Comparison of ENCODE assay signal across 29 cellular contexts in the genomic region with DNA sequence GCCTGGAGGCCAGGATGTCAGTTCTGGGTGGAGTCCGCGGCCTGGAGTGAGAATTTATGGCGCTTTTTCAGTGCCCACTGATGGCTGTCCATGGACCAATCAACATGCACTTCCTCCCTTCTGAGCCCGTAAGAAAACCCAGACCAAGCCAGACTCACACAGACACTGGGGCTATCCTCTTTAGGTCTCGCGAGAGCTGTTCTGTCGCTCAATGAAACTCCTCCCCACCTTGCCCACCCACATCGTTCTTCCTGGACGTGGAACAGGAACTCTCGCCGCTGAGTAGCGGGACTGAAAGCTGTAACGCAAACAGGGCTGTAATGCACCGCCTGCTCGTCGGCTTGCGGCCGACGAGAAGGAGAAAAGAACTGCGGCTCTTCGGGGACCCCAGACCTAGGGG.
"Had no signal": no experiment of that assay in that cellular context is flagged by ENCODE, and none has a peak within 500 bp of the region (broad histone marks: within the 10 kb centered on the region; RNA-seq: fewer than 3 reads in every experiment).

No MANE protein-coding gene starts in this region.

- H3K27me3 ChIP-seq: colonic mucosa, esophagus muscularis mucosa, foreskin keratinocyte, gastroesophageal sphincter, heart left ventricle, hepatocyte, left lung, sigmoid colon, stomach, tibial artery had no signal

- H3K4me1 ChIP-seq: colonic mucosa, esophagus muscularis mucosa, gastroesophageal sphincter, heart left ventricle, left lung, parathyroid adenoma, sigmoid colon, stomach, tibial artery had no signal

- H3K9ac ChIP-seq: parathyroid adenoma had no signal

- DNase-seq: colonic mucosa; effector CD8-positive, alpha-beta T cell; endodermal cell; foreskin keratinocyte; left cardiac atrium; mesenchymal stem cell; naive B cell; sigmoid colon; stimulated activated CD4-positive, alpha-beta T cell treated with anti-CD3 and anti-CD28 coated beads, Interleukin-2, amount 100 ng/mL, for 24 hours; stimulated activated CD4-positive, alpha-beta T cell treated with anti-CD3 and anti-CD28 coated beads, Interleukin-4, amount 100 ng/mL, for 24 hours; stimulated activated naive CD4-positive, alpha-beta T cell treated with Interleukin-2 at 50 U/mL for 16 hours; stomach had no signal

- H3K27ac Mint-ChIP-seq: dendritic cell treated with granulocyte-macrophage colony-stimulating factor and Interleukin-4, amounts not matched to agents 40 ng/mL and 50 ng/mL, for 4 days; endodermal cell; mesothelial cell of epicardium; naive B cell; natural killer cell treated with Interleukin-12 subunit alpha and Interleukin-12 subunit beta and Interleukin-15 and Interleukin-18, amount 100 ng/mL, for 72 hours; progenitor cell of endocrine pancreas; stimulated activated effector memory CD8-positive, alpha-beta T cell treated with anti-CD3 and anti-CD28 coated beads, Interleukin-12 subunit alpha, Interleukin-12 subunit beta, amount 100 ng/mL, for 72 hours; type B pancreatic cell had no signal

- H3K9me3 Mint-ChIP-seq: type B pancreatic cell had no signal

- H3K36me3 Mint-ChIP-seq: mesothelial cell of epicardium; naive B cell; stimulated activated effector memory CD8-positive, alpha-beta T cell treated with anti-CD3 and anti-CD28 coated beads, Interleukin-12 subunit alpha, Interleukin-12 subunit beta, amount 100 ng/mL, for 72 hours; type B pancreatic cell had no signal

- H3K9me3 ChIP-seq: colonic mucosa, esophagus muscularis mucosa, gastroesophageal sphincter had no signal

- FAIRE-seq: endothelial cell of umbilical vein, urothelium cell line had no signal

- H3K4me1 Mint-ChIP-seq: endodermal cell; mesothelial cell of epicardium; naive B cell; neural crest cell; stimulated activated effector memory CD8-positive, alpha-beta T cell treated with anti-CD3 and anti-CD28 coated beads, Interleukin-12 subunit alpha, Interleukin-12 subunit beta, amount 100 ng/mL, for 72 hours had no signal

- H3K27me3 Mint-ChIP-seq: dendritic cell treated with granulocyte-macrophage colony-stimulating factor and Interleukin-4, amounts not matched to agents 40 ng/mL and 50 ng/mL, for 4 days; naive B cell; natural killer cell treated with Interleukin-12 subunit alpha and Interleukin-12 subunit beta and Interleukin-15 and Interleukin-18, amount 100 ng/mL, for 72 hours; progenitor cell of endocrine pancreas; type B pancreatic cell had no signal

- H3K79me2 ChIP-seq: hepatocyte, parathyroid adenoma had no signal

- H3K4me3 ChIP-seq: colonic mucosa, esophagus muscularis mucosa, gastroesophageal sphincter, heart left ventricle, hepatocyte, left lung, mucosa of descending colon, sigmoid colon, stomach, tibial artery had no signal

- ATAC-seq: foreskin keratinocyte; heart left ventricle; left cardiac atrium; left lung; mucosa of descending colon; stimulated activated effector memory CD8-positive, alpha-beta T cell treated with anti-CD3 and anti-CD28 coated beads, Interleukin-12 subunit alpha, Interleukin-12 subunit beta, amount 100 ng/mL, for 72 hours had no signal

- H3K4me2 ChIP-seq: hepatocyte had no signal

- H3K27ac ChIP-seq: colonic mucosa, esophagus muscularis mucosa, foreskin keratinocyte, gastroesophageal sphincter, heart left ventricle, hepatocyte, left lung, parathyroid adenoma, sigmoid colon, stomach, tibial artery had no signal

- H2AFZ ChIP-seq: hepatocyte, parathyroid adenoma had no signal

- H3K4me3 Mint-ChIP-seq: dendritic cell treated with granulocyte-macrophage colony-stimulating factor and Interleukin-4, amounts not matched to agents 40 ng/mL and 50 ng/mL, for 4 days; endodermal cell; mesothelial cell of epicardium; naive B cell; natural killer cell treated with Interleukin-12 subunit alpha and Interleukin-12 subunit beta and Interleukin-15 and Interleukin-18, amount 100 ng/mL, for 72 hours; neural crest cell; stimulated activated effector memory CD8-positive, alpha-beta T cell treated with anti-CD3 and anti-CD28 coated beads, Interleukin-12 subunit alpha, Interleukin-12 subunit beta, amount 100 ng/mL, for 72 hours; type B pancreatic cell had no signal

- H3K36me3 ChIP-seq: colonic mucosa, esophagus muscularis mucosa, gastroesophageal sphincter, heart left ventricle, left lung, sigmoid colon, stomach, tibial artery had no signal
